In the genomic region with DNA sequence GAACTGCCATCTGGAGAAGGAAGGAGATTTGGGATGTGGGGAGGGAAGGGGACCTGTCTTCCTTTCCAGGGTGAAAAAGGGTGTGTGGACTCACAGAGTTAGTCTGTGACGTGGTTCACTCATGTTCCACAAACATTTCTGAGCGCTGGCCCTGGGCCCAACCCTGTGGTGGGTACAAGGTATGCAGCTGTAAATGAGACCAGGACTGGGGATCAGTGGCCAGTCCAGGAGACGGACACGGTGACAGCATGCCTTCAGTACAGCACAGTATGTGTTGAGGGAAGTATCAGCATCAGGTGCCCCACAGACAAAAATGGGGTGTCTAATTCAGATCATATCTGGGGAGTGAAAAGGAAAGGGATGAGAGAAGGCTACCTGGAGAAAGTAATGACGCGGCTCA, we compare ENCODE assay signal across 25 cellular contexts. TPM values are rescaled to one million over a fixed set of nuclear protein-coding genes. Genes with fewer than 3 reads are reported as not detected.
DNase-seq lines count a peak whose midpoint lies in the region; FAIRE-seq and TF ChIP-seq lines count a peak whose summit lies in the region.
"Had no signal": no experiment of that assay in that cellular context is flagged by ENCODE, and none has a peak within 500 bp of the region (broad histone marks: within the 10 kb centered on the region; RNA-seq: fewer than 3 reads in every experiment).

No MANE protein-coding gene starts in this region.

- FAIRE-seq in HTR-8/SVneo (lab: Jason Lieb, UNC) (peak; percentile 38), urothelium cell line (lab: Jason Lieb, UNC) (peak; percentile 69)
- FAIRE-seq: A204.1, D721Med, G401.6, GM12891, GM19239 had no signal

- H3K4me3 ChIP-seq in endodermal cell (ENCODE audit: low read length), result no peak overlapping the region
- H3K4me3 ChIP-seq: BLaER1 had no signal

- H3K9me3 ChIP-seq in endodermal cell (ENCODE audit: control insufficient read depth, low read length), result no peaks in the 10 kb centered on the region
- H3K9me3 ChIP-seq: BE2C, BLaER1 had no signal

- H3K27me3 Mint-ChIP-seq in endodermal cell (ENCODE audit: insufficient read depth), result peaks cover 4% of the 10 kb centered on the region

- no peak overlapping the region for H3K27ac Mint-ChIP-seq in endodermal cell
- H3K27ac Mint-ChIP-seq: CD14-positive monocyte; CD4-positive, alpha-beta memory T cell had no signal

- H3K4me3 Mint-ChIP-seq in endodermal cell, result no peak overlapping the region
- H3K4me3 Mint-ChIP-seq: CD14-positive monocyte; CD4-positive, alpha-beta memory T cell; CD4-positive, CD25-positive, alpha-beta regulatory T cell; CD8-positive, alpha-beta memory T cell had no signal

- peaks cover 4% of the 10 kb centered on the region for H3K27me3 ChIP-seq in endodermal cell (ENCODE audit: control insufficient read depth, insufficient read depth, low read length, poor library complexity, severe bottlenecking)
- H3K27me3 ChIP-seq: BLaER1 had no signal

- 93% methylated on average over 6 of the region's 6 CpGs for WGBS in endodermal cell (ENCODE audit: insufficient coverage in 1 of 2, insufficient read length in 1 of 2), 2 experiments

- H3K4me1 ChIP-seq in endodermal cell (ENCODE audit: control insufficient read depth, insufficient read depth, low read length), result no peaks in the 10 kb centered on the region
- H3K4me1 ChIP-seq: BE2C had no signal

- TF ChIP-seq CTCF in endodermal cell (conservative IDR thresholded peaks at IDR 0.05), result no peak

- H3K36me3 Mint-ChIP-seq in endodermal cell (ENCODE audit: low read depth), result no peaks in the 10 kb centered on the region
- H3K36me3 Mint-ChIP-seq: CD14-positive monocyte; CD4-positive, alpha-beta memory T cell; CD4-positive, CD25-positive, alpha-beta regulatory T cell; CD8-positive, alpha-beta memory T cell had no signal

- no peaks in the 10 kb centered on the region for H3K36me3 ChIP-seq in endodermal cell (ENCODE audit: control insufficient read depth, insufficient read depth, low read length)
- H3K36me3 ChIP-seq: BE2C, BLaER1 had no signal

- no peak overlapping the region for H3K27ac ChIP-seq in endodermal cell (ENCODE audit: low read depth, low read length)
- H3K27ac ChIP-seq: BLaER1 had no signal

- no peaks in the 10 kb centered on the region for H3K9me3 Mint-ChIP-seq in endodermal cell
- H3K9me3 Mint-ChIP-seq: CD4-positive, CD25-positive, alpha-beta regulatory T cell; CD8-positive, alpha-beta memory T cell had no signal

- DNase-seq in HTR-8/SVneo (ENCODE audit: insufficient read length, low spot score), result no peak
- peak; percentile 29 for DNase-seq in endodermal cell
- DNase-seq in urothelium cell line (ENCODE audit: low spot score), result no peak
- DNase-seq in activated CD8-positive, alpha-beta memory T cell treated with anti-CD3 and anti-CD28 coated beads, Interleukin-2, amount 50 U/mL, for 4 hours, result no peak
- no peak for DNase-seq in anterior cingulate cortex (lab: John Stamatoyannopoulos, UW)
- DNase-seq in germinal center (ENCODE audit: low spot score), result no peak
- DNase-seq: 8988T; ACHN; BE2C; C1 segment of cervical spinal cord; CD4-positive, alpha-beta memory T cell; CD4-positive, CD25-positive, alpha-beta regulatory T cell; CD8-positive, alpha-beta memory T cell; COR-L47; DMS79 treated with DMSO at 0.1 percent for 48 hours; GF-D8 had no signal

- peaks cover 7% of the 10 kb centered on the region for H3K4me1 Mint-ChIP-seq in endodermal cell

- no peak overlapping the region for H3K9ac ChIP-seq in endodermal cell (ENCODE audit: extremely low read depth, low read length, poor library complexity, severe bottlenecking)
- H3K9ac ChIP-seq: BLaER1 had no signal

RNA-seq across cellular contexts. Expression of a gene that starts 5.5 kb away (rescaled TPM):
- not detected for total RNA-seq in endodermal cell
- not detected for polyA plus RNA-seq in endodermal cell (2013, experiment 1 of 2)
- polyA plus RNA-seq in endodermal cell (2013, experiment 2 of 2), result not detected
- total RNA-seq: A673; CD4-positive, alpha-beta memory T cell; CD4-positive, CD25-positive, alpha-beta regulatory T cell; CD8-positive, alpha-beta memory T cell had no signal
- polyA plus RNA-seq: AG04450; CD14-positive monocyte; CD4-positive, alpha-beta memory T cell; CD4-positive, CD25-positive, alpha-beta regulatory T cell; CD8-positive, alpha-beta memory T cell had no signal

RNA-seq across cellular contexts. Expression of a gene that starts 20.3 kb away (rescaled TPM):
- not detected for total RNA-seq in endodermal cell
- not detected for polyA plus RNA-seq in endodermal cell (2013, experiment 1 of 2)
- polyA plus RNA-seq in endodermal cell (2013, experiment 2 of 2), result not detected
- total RNA-seq: A673; CD4-positive, alpha-beta memory T cell; CD4-positive, CD25-positive, alpha-beta regulatory T cell; CD8-positive, alpha-beta memory T cell had no signal
- polyA plus RNA-seq: AG04450; CD14-positive monocyte; CD4-positive, alpha-beta memory T cell; CD4-positive, CD25-positive, alpha-beta regulatory T cell; CD8-positive, alpha-beta memory T cell had no signal

RNA-seq across cellular contexts. Expression of a gene that starts 32.0 kb away (rescaled TPM):
- 10 to 100 TPM; 31.8 to 32.2 TPM for total RNA-seq in endodermal cell
- polyA plus RNA-seq in endodermal cell (2013, experiment 1 of 2), result 36.8 TPM
- polyA plus RNA-seq in endodermal cell (2013, experiment 2 of 2), result 30.9 TPM

RNA-seq across cellular contexts. Expression of a gene that starts 38.9 kb away (rescaled TPM):
- under 1 TPM; 0.07 to 0.22 TPM for total RNA-seq in endodermal cell
- 0.04 TPM for polyA plus RNA-seq in endodermal cell (2013, experiment 1 of 2)
- 0.04 TPM for polyA plus RNA-seq in endodermal cell (2013, experiment 2 of 2)
- total RNA-seq: A673 had no signal
- polyA plus RNA-seq: AG04450, CD14-positive monocyte had no signal

RNA-seq across cellular contexts. Expression of a gene that starts 51.3 kb away (rescaled TPM):
- not detected for total RNA-seq in endodermal cell
- not detected for polyA plus RNA-seq in endodermal cell (2013, experiment 1 of 2)
- polyA plus RNA-seq in endodermal cell (2013, experiment 2 of 2), result not detected
- total RNA-seq: CD4-positive, alpha-beta memory T cell; CD8-positive, alpha-beta memory T cell had no signal
- polyA plus RNA-seq: AG04450; CD4-positive, alpha-beta memory T cell; CD8-positive, alpha-beta memory T cell had no signal
